ENCODE assay signal across 8 cellular contexts in the genomic region with DNA sequence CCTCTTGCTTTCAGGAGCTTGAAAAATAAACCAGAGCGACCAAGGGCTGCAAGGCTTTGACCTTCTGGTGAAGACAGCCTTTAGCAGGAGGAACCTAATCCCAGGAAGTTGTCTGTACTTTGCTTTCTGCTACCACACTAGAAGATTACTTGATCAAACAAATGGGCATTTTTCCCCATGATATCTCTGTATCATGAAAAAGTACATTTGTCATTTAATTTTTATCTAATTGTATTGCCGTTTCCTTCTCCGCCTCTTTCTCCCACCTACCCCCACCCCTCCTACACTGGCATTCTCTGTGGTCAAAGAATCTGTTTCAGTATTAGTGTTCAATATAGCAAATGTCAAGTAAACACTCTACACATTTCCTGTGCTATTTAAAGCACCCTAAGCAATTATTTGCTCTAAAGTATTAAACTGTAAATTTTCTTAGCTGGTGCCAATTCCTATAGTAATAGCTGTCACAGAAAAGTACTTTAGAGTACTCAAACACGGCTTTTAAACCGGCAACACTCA.
DNase-seq lines count a peak whose midpoint lies in the region; ATAC-seq, FAIRE-seq and TF ChIP-seq lines count a peak whose summit lies in the region.

No MANE protein-coding gene starts in this region.

- H3K4me3 ChIP-seq in GM06990 (replicated peaks; ENCODE audit: low read depth, low read length) = peak overlapping the region; percentile 20; the same call in 1 of the 2 replicates

- DNase-seq in GM06990 (ENCODE audit: extremely low read depth, insufficient read length) (peak; percentile 46), GM20000 (ENCODE audit: low spot score) (peak; percentile 49), cerebellar cortex (ENCODE audit: low spot score) (no peak), H54 (ENCODE audit: insufficient read length, low spot score) (no peak), urothelium cell line (ENCODE audit: low spot score) (no peak), retina (no peak)
- DNase-seq in central memory CD4-positive, alpha-beta T cell = peak; percentile 29

- H3K36me3 ChIP-seq in GM06990 (ENCODE audit: control insufficient read depth, insufficient read depth, low read length) = no peaks in the 10 kb centered on the region

- no peak for FAIRE-seq in H54 (lab: Jason Lieb, UNC)
- no peak for FAIRE-seq in urothelium cell line (lab: Jason Lieb, UNC)

- peak; percentile 97 for ATAC-seq in HG03521 (IDR thresholded peaks at IDR 0.05; ENCODE audit: unreplicated experiment)

- H3K27me3 ChIP-seq in GM06990 (replicated peaks; ENCODE audit: control insufficient read depth, insufficient read depth, low read length) = no peaks in the 10 kb centered on the region

- no peak for TF ChIP-seq CTCF in GM06990 (IDR thresholded peaks at IDR 0.05; ENCODE audit: insufficient read depth, low read length, poor library complexity, severe bottlenecking)
- no peak for TF ChIP-seq CTCF in GM20000 (IDR thresholded peaks at IDR 0.05; ENCODE audit: extremely low read depth, missing control alignments)

- no peak for TF ChIP-seq POLR2A in H54 (IDR thresholded peaks at IDR 0.05; ENCODE audit: low read depth, low read length)

Comparison
In these comparisons a context has a peak if more than half of its experiments do, and no peak if none do; other contexts are left out.
1. DNase-seq: peak in GM06990 (single experiment), GM20000 (single experiment) and central memory CD4-positive, alpha-beta T cell (single experiment); none in cerebellar cortex (single experiment), H54 (single experiment), urothelium cell line (single experiment) and retina (single experiment).